11 cellular contexts compared by ENCODE assay signal in the genomic region with DNA sequence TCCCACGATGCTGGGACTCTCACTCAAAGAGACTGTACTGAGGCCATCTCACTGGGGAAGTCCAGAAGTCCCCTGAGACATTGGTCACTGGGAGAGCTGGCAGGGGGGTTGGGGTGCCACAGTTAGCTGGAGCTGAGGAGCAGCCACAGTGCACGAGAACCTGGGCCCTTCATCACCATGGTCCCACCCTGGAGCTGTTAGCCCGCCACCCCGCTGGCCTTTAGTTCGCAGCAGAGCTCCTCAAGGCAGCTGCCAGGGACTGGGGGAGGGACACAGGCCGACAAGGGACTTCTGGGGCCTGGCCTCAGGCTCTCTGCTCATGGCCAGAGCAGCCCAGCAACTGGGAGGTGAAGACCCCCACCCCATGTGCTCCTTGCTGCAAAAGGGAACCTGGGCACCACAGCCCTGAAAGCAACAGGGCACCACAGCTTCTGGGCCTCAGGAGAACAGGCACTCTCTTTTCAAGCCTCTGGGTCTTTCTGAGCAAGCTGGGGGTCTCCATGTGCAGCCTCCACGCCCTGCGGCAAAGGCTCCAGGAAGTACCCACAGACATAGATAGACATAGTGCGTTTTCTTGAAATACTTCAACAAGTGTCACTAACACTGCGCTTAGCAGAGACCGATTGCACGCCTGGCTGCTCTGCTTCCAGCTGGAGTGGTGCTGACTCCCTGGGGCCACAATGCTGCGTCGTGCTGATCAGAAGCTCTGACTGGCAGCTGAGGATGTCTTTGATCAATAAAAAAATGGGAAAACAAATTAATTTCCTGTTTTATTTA. TPM values are rescaled to one million over a fixed set of nuclear protein-coding genes. Genes with fewer than 3 reads are reported as not detected.
DNase-seq lines count a peak whose midpoint lies in the region; ATAC-seq lines count a peak whose summit lies in the region.
"Had no signal": no experiment of that assay in that cellular context is flagged by ENCODE, and none has a peak within 500 bp of the region (broad histone marks: within the 10 kb centered on the region; RNA-seq: fewer than 3 reads in every experiment).

No MANE protein-coding gene starts in this region.

- intact Hi-C loops in left ventricle myocardium superior (cut with micrococcal nuclease): no loop called here

- ATAC-seq in GM19351 (IDR thresholded peaks at IDR 0.05; ENCODE audit: unreplicated experiment) (peak; percentile 73), HG03135 (IDR thresholded peaks at IDR 0.05; ENCODE audit: unreplicated experiment) (peak; percentile 43), left ventricle myocardium superior (no peak)

- no peak overlapping the region for H3K27ac ChIP-seq in substantia nigra (ENCODE audit: low read depth, low read length, poor library complexity, severe bottlenecking)
- H3K27ac ChIP-seq: ovary had no signal

- DNase-seq in COLO668 (lab: John Stamatoyannopoulos, UW; ENCODE audit: unreplicated experiment) (peak; percentile 65), left ventricle myocardium superior (peak; percentile 14), Ammon's horn (ENCODE audit: low spot score) (no peak), NCI-H1436 treated with DMSO at 0.1 percent for 48 hours (lab: John Stamatoyannopoulos, UW) (no peak), NCI-H2227 (lab: John Stamatoyannopoulos, UW; ENCODE audit: unreplicated experiment) (no peak), substantia nigra (lab: John Stamatoyannopoulos, UW) (no peak)
- DNase-seq: CD4-positive, CD25-positive, alpha-beta regulatory T cell; KG1 had no signal

RNA-seq across cellular contexts. Expression of gene VAV2, which starts 46.0 kb away (rescaled TPM):
- total RNA-seq in left ventricle myocardium superior: 6.1 TPM

Comparison
In these comparisons a context has a peak if more than half of its experiments do, and no peak if none do; other contexts are left out.
1. DNase-seq: peak in COLO668 (single experiment) and left ventricle myocardium superior (single experiment); none in Ammon's horn (single experiment), NCI-H1436 treated with DMSO at 0.1 percent for 48 hours (single experiment), NCI-H2227 (single experiment) and substantia nigra (0 of 49).